Comparison of ENCODE assay signal across 1 cellular context in genomic region chr12:120599672-120600537, GRCh38.
A peak's percentile ranks its signal among the peaks of the same experiment; 100 is the strongest.
TF ChIP-seq lines count a peak whose summit lies in the region.

No MANE protein-coding gene starts in this region.

TF ChIP-seq in H1, 55 proteins besides CTCF, POLR2A, EP300 and RAD21:
- TF ChIP-seq, protein P1, sequence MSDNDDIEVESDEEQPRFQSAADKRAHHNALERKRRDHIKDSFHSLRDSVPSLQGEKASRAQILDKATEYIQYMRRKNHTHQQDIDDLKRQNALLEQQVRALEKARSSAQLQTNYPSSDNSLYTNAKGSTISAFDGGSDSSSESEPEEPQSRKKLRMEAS (IDR thresholded peaks at IDR 0.05): peak; percentile 28; the same call in 1 of the 2 replicates
- TF ChIP-seq KDM1A (IDR thresholded peaks at IDR 0.05; ENCODE audit: borderline replicate concordance, low read length): peak; percentile 52; the same call in 1 of the 2 replicates
- no peak for TF ChIP-seq CHD1 (IDR thresholded peaks at IDR 0.05; ENCODE audit: low read depth, low read length)
